Comparison of ENCODE assay signal across 25 cellular contexts in genomic region chr2:30365201-30365600, GRCh38.
A peak's percentile ranks its signal among the peaks of the same experiment; 100 is the strongest.
DNase-seq lines count a peak whose midpoint lies in the region; ATAC-seq, FAIRE-seq and TF ChIP-seq lines count a peak whose summit lies in the region.
"Had no signal": no experiment of that assay in that cellular context is flagged by ENCODE, and none has a peak within 500 bp of the region (broad histone marks: within the 10 kb centered on the region; RNA-seq: fewer than 3 reads in every experiment).

No MANE protein-coding gene starts in this region.

- H2AFZ ChIP-seq in GM23338: peak overlapping the region; percentile 32; the same call in 1 of the 2 replicates

- DNase-seq in GM23338 (ENCODE audit: low spot score): no peak
- DNase-seq in SK-MEL-5 (ENCODE audit: low read depth, low spot score): peak; percentile 46
- peak; percentile 12 for DNase-seq in ecto neural progenitor cell (ENCODE audit: low spot score)
- DNase-seq in small intestine: peak; percentile 52
- DNase-seq in GM10266 (ENCODE audit: extremely low spot score): no peak
- no peak for DNase-seq in activated CD4-positive, alpha-beta T cell treated with anti-CD3 and anti-CD28 coated beads for 36 hours
- no peak for DNase-seq in omental fat pad (ENCODE audit: low spot score)
- DNase-seq: DMS53; GDM1; H9; KBM-7; NCI-H1092 treated with DMSO at 0.1 percent for 48 hours; NCI-H1436 treated with DMSO at 0.1 percent for 48 hours; NCI-H1930; NCI-H69; NK-92 treated with Interleukin-12 subunit alpha and Interleukin-12 subunit beta, amount 100 ng/mL, for 24 hours; SIG-M5 had no signal

- no peak overlapping the region for H3K4me2 ChIP-seq in GM23338
- H3K4me2 ChIP-seq: A549 had no signal

- H3K36me3 ChIP-seq in GM23338 (ENCODE audit: insufficient read depth) (no peaks in the 10 kb centered on the region), small intestine (ENCODE audit: control insufficient read depth in 2 of 2, insufficient read depth in 2 of 2, low read length in 2 of 2) (no peaks in the 10 kb centered on the region)

- WGBS in small intestine, 3 donors: 60 to 77% (median 65%) methylated on average over 10 of the region's 10 CpGs

- no peaks in the 10 kb centered on the region for H3K9me3 Mint-ChIP-seq in GM23338
- no peaks in the 10 kb centered on the region for H3K9me3 Mint-ChIP-seq in activated CD4-positive, alpha-beta T cell treated with anti-CD3 and anti-CD28 coated beads for 36 hours (ENCODE audit: low read depth)
- H3K9me3 Mint-ChIP-seq: H9 had no signal

- H3K36me3 Mint-ChIP-seq in GM23338 (ENCODE audit: low read depth): no peaks in the 10 kb centered on the region
- no peaks in the 10 kb centered on the region for H3K36me3 Mint-ChIP-seq in activated CD4-positive, alpha-beta T cell treated with anti-CD3 and anti-CD28 coated beads for 36 hours (ENCODE audit: low read depth)
- H3K36me3 Mint-ChIP-seq: CD14-positive monocyte had no signal

- POLR2A ChIA-PET in activated CD4-positive, alpha-beta T cell treated with anti-CD3 and anti-CD28 coated beads for 36 hours (lab: Charles Lee): no interaction called here

- in situ Hi-C loops in SK-MEL-5 (cut with HindIII; ENCODE audit: low pct_unique_long_range_greater_than_20kb, low sequenced_read_pairs): no loop called here

- no peak for TF ChIP-seq CTCF in GM23338 (conservative IDR thresholded peaks at IDR 0.05; ENCODE audit: low read depth in 2 of 2)
- TF ChIP-seq CTCF in GM10266 (IDR thresholded peaks at IDR 0.05; ENCODE audit: control insufficient read depth, insufficient read depth, low read depth, missing control alignments): no peak
- TF ChIP-seq CTCF in omental fat pad (IDR thresholded peaks at IDR 0.05): no peak

- no peaks in the 10 kb centered on the region for H3F3A ChIP-seq in GM23338 (replicated peaks; ENCODE audit: low read depth)

- H3K27ac Mint-ChIP-seq in GM23338: no peak overlapping the region
- no peak overlapping the region for H3K27ac Mint-ChIP-seq in activated CD4-positive, alpha-beta T cell treated with anti-CD3 and anti-CD28 coated beads for 36 hours
- H3K27ac Mint-ChIP-seq: B cell had no signal

- H3K27me3 Mint-ChIP-seq in GM23338 (ENCODE audit: insufficient read depth, low read depth, poor library complexity): no peaks in the 10 kb centered on the region
- no peaks in the 10 kb centered on the region for H3K27me3 Mint-ChIP-seq in activated CD4-positive, alpha-beta T cell treated with anti-CD3 and anti-CD28 coated beads for 36 hours
- H3K27me3 Mint-ChIP-seq: B cell had no signal

- no peak overlapping the region for H3K4me3 Mint-ChIP-seq in GM23338
- no peak overlapping the region for H3K4me3 Mint-ChIP-seq in activated CD4-positive, alpha-beta T cell treated with anti-CD3 and anti-CD28 coated beads for 36 hours
- H3K4me3 Mint-ChIP-seq: B cell, CD14-positive monocyte, H9 had no signal

- FAIRE-seq in small intestine (lab: Jason Lieb, UNC): no peak
- FAIRE-seq: A549, D721Med, GM19239, HepG2 had no signal

- H3K9me2 ChIP-seq in GM23338 (ENCODE audit: insufficient read depth): no peaks in the 10 kb centered on the region

- H3K4me3 ChIP-seq in GM23338: no peak overlapping the region
- no peak overlapping the region for H3K4me3 ChIP-seq in small intestine (ENCODE audit: low read depth in 1 of 2, low read length in 2 of 2)
- H3K4me3 ChIP-seq: A549 had no signal

- H3K27me3 ChIP-seq in GM23338 (ENCODE audit: insufficient read depth): no peaks in the 10 kb centered on the region
- no peaks in the 10 kb centered on the region for H3K27me3 ChIP-seq in small intestine (ENCODE audit: control insufficient read depth in 2 of 2, insufficient read depth in 2 of 2, low read length in 2 of 2)

- H3K4me1 ChIP-seq in GM23338 (ENCODE audit: insufficient read depth): peaks cover 5% of the 10 kb centered on the region; the same call in 1 of the 2 replicates
- H3K4me1 ChIP-seq in small intestine (ENCODE audit: control insufficient read depth in 2 of 2, insufficient read depth in 1 of 2, low read depth in 1 of 2, low read length in 1 of 2): no peaks in the 10 kb centered on the region

- ATAC-seq in GM23338 (no peak), omental fat pad (ENCODE audit: low FRiP score) (no peak)
- ATAC-seq in activated CD4-positive, alpha-beta T cell treated with anti-CD3 and anti-CD28 coated beads for 36 hours: no peak
- ATAC-seq: A549, HepG2, Panc1 had no signal

- H3K9me3 ChIP-seq in small intestine (ENCODE audit: control insufficient read depth, low read depth): no peaks in the 10 kb centered on the region
- H3K9me3 ChIP-seq: A549 had no signal

- intact Hi-C loops in activated CD4-positive, alpha-beta T cell treated with anti-CD3 and anti-CD28 coated beads for 36 hours (cut with DNase I, micrococcal nuclease): no loop called here

- H3K79me2 ChIP-seq in GM23338 (replicated peaks; ENCODE audit: insufficient read depth): no peaks in the 10 kb centered on the region

- H3K27ac ChIP-seq in GM23338 (ENCODE audit: low read depth) (no peak overlapping the region), small intestine (ENCODE audit: low read depth in 1 of 2, low read length in 1 of 2) (no peak overlapping the region)
- H3K27ac ChIP-seq: A549, HL-60 had no signal

- H4K20me1 ChIP-seq in GM23338 (replicated peaks; ENCODE audit: insufficient read depth): no peaks in the 10 kb centered on the region

- CTCF ChIA-PET in activated CD4-positive, alpha-beta T cell treated with anti-CD3 and anti-CD28 coated beads for 36 hours (lab: Charles Lee): interaction anchor here (1.2 kb wide), 1 partner anchor 99 kb away, joined by 3 read pairs; no protein-coding TSS in a partner anchor

- peaks cover 7% of the 10 kb centered on the region for H3K4me1 Mint-ChIP-seq in GM23338
- peaks cover 44% of the 10 kb centered on the region for H3K4me1 Mint-ChIP-seq in activated CD4-positive, alpha-beta T cell treated with anti-CD3 and anti-CD28 coated beads for 36 hours
- H3K4me1 Mint-ChIP-seq: CD14-positive monocyte had no signal

TF ChIP-seq in GM23338, 12 proteins besides CTCF, POLR2A, EP300 and RAD21 (continues in another document):
- TF ChIP-seq ZNF331 (CRISPR knock-in tag; IDR thresholded peaks at IDR 0.05; ENCODE audit: low read depth) (no peak), ETS1 (IDR thresholded peaks at IDR 0.05) (no peak), CREB1 (CRISPR knock-in tag; IDR thresholded peaks at IDR 0.05; ENCODE audit: low read depth) (no peak), STAT1 (IDR thresholded peaks at IDR 0.05; ENCODE audit: unreplicated experiment) (no peak)

Comparison
In these comparisons a context has a peak if more than half of its experiments do, and no peak if none do; other contexts are left out.
1. DNase-seq: peak in SK-MEL-5 (single experiment), ecto neural progenitor cell (single experiment) and small intestine (single experiment); none in GM23338 (single experiment), GM10266 (single experiment), activated CD4-positive, alpha-beta T cell treated with anti-CD3 and anti-CD28 coated beads for 36 hours (single experiment) and omental fat pad (single experiment).